ENCODE assay signal across 9 cellular contexts in the genomic region with DNA sequence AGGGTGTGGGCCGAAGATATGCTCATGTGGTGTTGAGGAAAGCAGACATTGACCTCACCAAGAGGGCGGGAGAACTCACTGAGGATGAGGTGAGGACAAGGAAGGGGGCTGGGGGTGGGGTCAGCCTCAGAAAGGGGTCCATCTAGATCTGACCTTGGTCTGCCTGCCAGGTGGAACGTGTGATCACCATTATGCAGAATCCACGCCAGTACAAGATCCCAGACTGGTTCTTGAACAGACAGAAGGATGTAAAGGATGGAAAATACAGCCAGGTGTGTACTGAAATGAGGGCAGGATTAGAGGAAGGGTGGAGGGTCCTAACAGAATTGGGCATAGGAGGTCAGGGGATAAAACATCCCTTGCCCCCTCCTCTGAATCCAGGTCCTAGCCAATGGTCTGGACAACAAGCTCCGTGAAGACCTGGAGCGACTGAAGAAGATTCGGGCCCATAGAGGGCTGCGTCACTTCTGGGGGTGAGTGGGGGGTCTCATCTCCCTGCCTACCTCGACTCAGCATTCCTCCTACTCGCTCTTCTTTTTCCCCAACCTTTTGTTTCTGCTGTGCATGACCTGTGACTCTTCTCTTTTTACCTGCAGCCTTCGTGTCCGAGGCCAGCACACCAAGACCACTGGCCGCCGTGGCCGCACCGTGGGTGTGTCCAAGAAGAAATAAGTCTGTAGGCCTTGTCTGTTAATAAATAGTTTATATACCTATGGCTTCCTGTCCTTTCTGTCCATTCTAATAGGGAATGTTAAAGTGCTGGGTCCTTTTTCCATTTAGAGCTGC. TPM values are rescaled to one million over a fixed set of nuclear protein-coding genes. Genes with fewer than 3 reads are reported as not detected.
DNase-seq lines count a peak whose midpoint lies in the region; ATAC-seq and TF ChIP-seq lines count a peak whose summit lies in the region.
"Not testable (repeated sequence)": the region's sequence is repeated elsewhere in the genome, so short reads cannot be mapped to it uniquely, and the experiment has no call there.
"Had no signal": no experiment of that assay in that cellular context is flagged by ENCODE, and none has a peak within 500 bp of the region (broad histone marks: within the 10 kb centered on the region; RNA-seq: fewer than 3 reads in every experiment).

No MANE protein-coding gene starts in this region.

- not testable (repeated sequence) for ATAC-seq in CD4-positive, alpha-beta T cell (ENCODE audit: poor library complexity); T-cell (replicated peaks in 1 of 4); activated naive CD8-positive, alpha-beta T cell treated with anti-CD3 and anti-CD28 coated beads, Interleukin-2, amount 10 ng/mL, durations not matched to agents 7 days and 5 days (ENCODE audit: low read depth)

- not testable (repeated sequence) for H3K9me3 ChIP-seq in CD4-positive, alpha-beta T cell (ENCODE audit: control insufficient read depth, low read length); HUES6 (ENCODE audit: control insufficient read depth, insufficient read depth, low read depth, low read length); endocrine pancreas (ENCODE audit: control insufficient read depth, low read length); neuron (ENCODE audit: low read length); subcutaneous abdominal adipose tissue (ENCODE audit: control insufficient read depth in 5 of 5, low read length in 5 of 5)

- H3K4me1 Mint-ChIP-seq in CD4-positive, alpha-beta T cell (ENCODE audit: low read depth): peaks cover 77% of the 10 kb centered on the region
- H3K4me1 Mint-ChIP-seq in T-cell (peaks cover 67 to 79% (median 68%) of the 10 kb centered on the region in 3 donors), immature natural killer cell (peaks cover 68 to 79% of the 10 kb centered on the region in 2 donors)
- H3K4me1 Mint-ChIP-seq in activated naive CD8-positive, alpha-beta T cell treated with anti-CD3 and anti-CD28 coated beads, Interleukin-2, amount 10 ng/mL, durations not matched to agents 7 days and 5 days: peaks cover 42% of the 10 kb centered on the region

- peak overlapping the region; percentile 93 for H3K9ac ChIP-seq in HUES6 (ENCODE audit: low read length)
- not testable (repeated sequence) for H3K9ac ChIP-seq in endocrine pancreas (ENCODE audit: control insufficient read depth, insufficient read depth, low read length)
- H3K9ac ChIP-seq in subcutaneous abdominal adipose tissue (ENCODE audit: low read length in 5 of 5): peak overlapping the region in 3 of 5 donors; percentile 17 to 78 (median 67)

- POLR2A ChIA-PET in CD4-positive, alpha-beta T cell (lab: Charles Lee): interaction anchor here (0.6 to 4.4 kb wide), 15 partner anchors 12 to 1635 kb away, joined by 3 to 76 read pairs (median 6); a partner anchor contains a TSS
- POLR2A ChIA-PET in T-cell (lab: Charles Lee): interaction anchor here (0.5 to 3.0 kb wide), 3 partner anchors 13 to 67 kb away, joined by 5 to 10 read pairs (median 8); a partner anchor contains a TSS
- POLR2A ChIA-PET in activated naive CD8-positive, alpha-beta T cell treated with anti-CD3 and anti-CD28 coated beads, Interleukin-2, amount 10 ng/mL, durations not matched to agents 7 days and 5 days (lab: Charles Lee): interaction anchor here (1.4 to 4.4 kb wide), 11 partner anchors 13 to 307 kb away, joined by 3 to 107 read pairs (median 19); a partner anchor contains a TSS

- H3K4me3 ChIP-seq in HUES6 (ENCODE audit: low read depth, low read length) (peak overlapping the region; percentile 88), endocrine pancreas (ENCODE audit: control insufficient read depth, insufficient read depth, low read length) (peak overlapping the region; percentile 49), neuron (ENCODE audit: low read length) (peak overlapping the region; percentile 40), subcutaneous abdominal adipose tissue (ENCODE audit: low read depth in 1 of 5, low read length in 5 of 5) (peak overlapping the region; percentile 68 to 85 (median 77))

- H2AFZ ChIP-seq in neuron (ENCODE audit: low read depth, low read length): not testable (repeated sequence)

- H3K27ac ChIP-seq in CD4-positive, alpha-beta T cell (ENCODE audit: low read depth, low read length): peak overlapping the region; percentile 82
- not testable (repeated sequence) for H3K27ac ChIP-seq in HUES6 (ENCODE audit: low read depth, low read length)
- peak overlapping the region; percentile 71 for H3K27ac ChIP-seq in subcutaneous abdominal adipose tissue (ENCODE audit: low read depth, low read length)

- peak overlapping the region; percentile 97 for H3K27ac Mint-ChIP-seq in CD4-positive, alpha-beta T cell
- H3K27ac Mint-ChIP-seq in T-cell (peak overlapping the region; percentile 92 to 94), immature natural killer cell (peak overlapping the region; percentile 93 to 98 (median 96))
- peak overlapping the region; percentile 89 for H3K27ac Mint-ChIP-seq in activated naive CD8-positive, alpha-beta T cell treated with anti-CD3 and anti-CD28 coated beads, Interleukin-2, amount 10 ng/mL, durations not matched to agents 7 days and 5 days

- H3K36me3 ChIP-seq in HUES6 (ENCODE audit: control insufficient read depth, insufficient read depth, low read length): peaks cover 75% of the 10 kb centered on the region
- H3K36me3 ChIP-seq in endocrine pancreas (ENCODE audit: control insufficient read depth, insufficient read depth, low read length): not testable (repeated sequence)
- H3K36me3 ChIP-seq in neuron (ENCODE audit: insufficient read depth, low read length): peaks cover 46% of the 10 kb centered on the region
- peaks cover 4 to 62% (median 53%) of the 10 kb centered on the region in 5 donors for H3K36me3 ChIP-seq in subcutaneous abdominal adipose tissue (ENCODE audit: control insufficient read depth in 5 of 5, insufficient read depth in 5 of 5, low read length in 5 of 5)

- not testable (repeated sequence) for DNase-seq in CD4-positive, alpha-beta T cell; T-cell; activated naive CD8-positive, alpha-beta T cell treated with anti-CD3 and anti-CD28 coated beads, Interleukin-2, amount 10 ng/mL, durations not matched to agents 7 days and 5 days; immature natural killer cell

- not testable (repeated sequence) for H3K9me3 Mint-ChIP-seq in CD4-positive, alpha-beta T cell; T-cell; activated naive CD8-positive, alpha-beta T cell treated with anti-CD3 and anti-CD28 coated beads, Interleukin-2, amount 10 ng/mL, durations not matched to agents 7 days and 5 days; immature natural killer cell

- CTCF ChIA-PET in CD4-positive, alpha-beta T cell (lab: Charles Lee): interaction anchor here (1.9 to 2.8 kb wide), 4 partner anchors 13 to 69 kb away, joined by 6 to 22 read pairs (median 15); a partner anchor contains a TSS
- CTCF ChIA-PET in T-cell (lab: Charles Lee): interaction anchor here in 1 of 2 donors (0.7 to 1.4 kb wide), 3 partner anchors 28 to 160 kb away, joined by 3 read pairs; no protein-coding TSS in a partner anchor

- not testable (repeated sequence) for H3K27me3 Mint-ChIP-seq in CD4-positive, alpha-beta T cell; T-cell; activated naive CD8-positive, alpha-beta T cell treated with anti-CD3 and anti-CD28 coated beads, Interleukin-2, amount 10 ng/mL, durations not matched to agents 7 days and 5 days
- H3K27me3 Mint-ChIP-seq in immature natural killer cell (ENCODE audit: low read depth in 3 of 3): peaks cover 9 to 20% (median 18%) of the 10 kb centered on the region in 3 donors

- intact Hi-C loops in CD4-positive, alpha-beta T cell (cut with DNase I, micrococcal nuclease): loop anchor here (2.0 to 10.0 kb wide), 5 partner anchors 23 to 509 kb away; a partner anchor contains a TSS

- H3K4me1 ChIP-seq in HUES6 (ENCODE audit: control insufficient read depth, insufficient read depth, low read length) (peaks cover 20% of the 10 kb centered on the region; the same call in 1 of the 2 replicates), neuron (ENCODE audit: insufficient read depth, low read length) (peaks cover 44% of the 10 kb centered on the region), subcutaneous abdominal adipose tissue (ENCODE audit: control insufficient read depth in 5 of 5, insufficient read depth in 5 of 5, low read length in 5 of 5) (peaks cover 6 to 85% (median 64%) of the 10 kb centered on the region in 5 donors)
- H3K4me1 ChIP-seq in endocrine pancreas (ENCODE audit: control insufficient read depth, insufficient read depth, low read length): not testable (repeated sequence)

- not testable (repeated sequence) for H3K27me3 ChIP-seq in CD4-positive, alpha-beta T cell (ENCODE audit: control insufficient read depth, insufficient read depth, low read length); HUES6 (ENCODE audit: control insufficient read depth, insufficient read depth, low read length); endocrine pancreas (ENCODE audit: control insufficient read depth, insufficient read depth, low read length); neuron (ENCODE audit: insufficient read depth, low read length); subcutaneous abdominal adipose tissue (ENCODE audit: control insufficient read depth in 5 of 5, insufficient read depth in 4 of 5, low read length in 5 of 5)

- peak overlapping the region; percentile 83 for H3K4me3 Mint-ChIP-seq in CD4-positive, alpha-beta T cell
- H3K4me3 Mint-ChIP-seq in T-cell: peak overlapping the region; percentile 75 to 94 (median 92)
- H3K4me3 Mint-ChIP-seq in activated naive CD8-positive, alpha-beta T cell treated with anti-CD3 and anti-CD28 coated beads, Interleukin-2, amount 10 ng/mL, durations not matched to agents 7 days and 5 days: peak overlapping the region; percentile 94
- H3K4me3 Mint-ChIP-seq in immature natural killer cell: peak overlapping the region; percentile 84 to 93 (median 88)

- not testable (repeated sequence) for TF ChIP-seq CTCF in CD4-positive, alpha-beta T cell (IDR thresholded peaks at IDR 0.05)

- H3K36me3 Mint-ChIP-seq in CD4-positive, alpha-beta T cell (ENCODE audit: low read depth): peaks cover 90% of the 10 kb centered on the region
- H3K36me3 Mint-ChIP-seq in T-cell: peaks cover 38% of the 10 kb centered on the region
- H3K36me3 Mint-ChIP-seq in activated naive CD8-positive, alpha-beta T cell treated with anti-CD3 and anti-CD28 coated beads, Interleukin-2, amount 10 ng/mL, durations not matched to agents 7 days and 5 days: peaks cover 41% of the 10 kb centered on the region
- peaks cover 11 to 31% (median 12%) of the 10 kb centered on the region in 3 donors for H3K36me3 Mint-ChIP-seq in immature natural killer cell

RNA-seq across cellular contexts. Expression of a gene that starts 0.9 kb away (rescaled TPM):
- total RNA-seq in CD4-positive, alpha-beta T cell: 10 to 100 TPM; 11.1 to 12.7 TPM
- total RNA-seq in T-cell: 10 to 100 TPM; 12.2 to 47.2 (median 40.4) TPM
- 10 to 100 TPM; 32.0 to 35.4 TPM for total RNA-seq in activated naive CD8-positive, alpha-beta T cell treated with anti-CD3 and anti-CD28 coated beads, Interleukin-2, amount 10 ng/mL, durations not matched to agents 7 days and 5 days
- polyA plus RNA-seq in immature natural killer cell: 10 to 100 TPM; 38.6 to 55.0 (median 44.1) TPM
- total RNA-seq: myocyte had no signal

RNA-seq across cellular contexts. Expression of a gene that starts 4.1 kb away (rescaled TPM):
- total RNA-seq in CD4-positive, alpha-beta T cell: 1,000 to 10,000 TPM; 5,159 to 5,309 TPM
- 1,000 to 10,000 TPM; 3,249 to 4,871 (median 4,590) TPM for total RNA-seq in T-cell
- total RNA-seq in activated naive CD8-positive, alpha-beta T cell treated with anti-CD3 and anti-CD28 coated beads, Interleukin-2, amount 10 ng/mL, durations not matched to agents 7 days and 5 days: 1,000 to 10,000 TPM; 3,300 to 3,409 TPM
- 1,000 to 10,000 TPM; 2,992 to 6,506 (median 3,113) TPM for polyA plus RNA-seq in immature natural killer cell

RNA-seq across cellular contexts. Expression of a gene that starts 4.3 kb away (rescaled TPM):
- total RNA-seq in CD4-positive, alpha-beta T cell: 10 to 100 TPM; 67.9 TPM
- total RNA-seq in T-cell: 100 to 1,000 TPM in 1 of 5 donors, 10 to 100 TPM in 4; 81.4 to 100 (median 87.6) TPM
- total RNA-seq in activated naive CD8-positive, alpha-beta T cell treated with anti-CD3 and anti-CD28 coated beads, Interleukin-2, amount 10 ng/mL, durations not matched to agents 7 days and 5 days: 10 to 100 TPM; 72.3 to 76.0 TPM
- polyA plus RNA-seq in immature natural killer cell: 10 to 100 TPM; 11.6 to 26.8 (median 16.8) TPM

RNA-seq across cellular contexts. Expression of a gene that starts 13.1 kb away (rescaled TPM):
- 10 to 100 TPM; 13.6 to 15.8 TPM for total RNA-seq in CD4-positive, alpha-beta T cell
- 10 to 100 TPM; 38.3 to 74.4 (median 60.4) TPM for total RNA-seq in T-cell
- 10 to 100 TPM; 50.0 to 58.0 TPM for total RNA-seq in activated naive CD8-positive, alpha-beta T cell treated with anti-CD3 and anti-CD28 coated beads, Interleukin-2, amount 10 ng/mL, durations not matched to agents 7 days and 5 days
- 10 to 100 TPM; 59.4 to 81.6 (median 74.3) TPM for polyA plus RNA-seq in immature natural killer cell

RNA-seq across cellular contexts. Expression of a gene that starts 13.4 kb away (rescaled TPM):
- 10 to 100 TPM in 1 of 2 experiments, 1 to 10 TPM in 1; 9.7 to 11.7 TPM for total RNA-seq in CD4-positive, alpha-beta T cell
- 10 to 100 TPM; 16.1 to 51.4 (median 40.5) TPM for total RNA-seq in T-cell
- total RNA-seq in activated naive CD8-positive, alpha-beta T cell treated with anti-CD3 and anti-CD28 coated beads, Interleukin-2, amount 10 ng/mL, durations not matched to agents 7 days and 5 days: 10 to 100 TPM; 53.3 to 54.7 TPM
- 10 to 100 TPM; 25.7 to 55.6 (median 49.2) TPM for polyA plus RNA-seq in immature natural killer cell
